In the genomic region with DNA sequence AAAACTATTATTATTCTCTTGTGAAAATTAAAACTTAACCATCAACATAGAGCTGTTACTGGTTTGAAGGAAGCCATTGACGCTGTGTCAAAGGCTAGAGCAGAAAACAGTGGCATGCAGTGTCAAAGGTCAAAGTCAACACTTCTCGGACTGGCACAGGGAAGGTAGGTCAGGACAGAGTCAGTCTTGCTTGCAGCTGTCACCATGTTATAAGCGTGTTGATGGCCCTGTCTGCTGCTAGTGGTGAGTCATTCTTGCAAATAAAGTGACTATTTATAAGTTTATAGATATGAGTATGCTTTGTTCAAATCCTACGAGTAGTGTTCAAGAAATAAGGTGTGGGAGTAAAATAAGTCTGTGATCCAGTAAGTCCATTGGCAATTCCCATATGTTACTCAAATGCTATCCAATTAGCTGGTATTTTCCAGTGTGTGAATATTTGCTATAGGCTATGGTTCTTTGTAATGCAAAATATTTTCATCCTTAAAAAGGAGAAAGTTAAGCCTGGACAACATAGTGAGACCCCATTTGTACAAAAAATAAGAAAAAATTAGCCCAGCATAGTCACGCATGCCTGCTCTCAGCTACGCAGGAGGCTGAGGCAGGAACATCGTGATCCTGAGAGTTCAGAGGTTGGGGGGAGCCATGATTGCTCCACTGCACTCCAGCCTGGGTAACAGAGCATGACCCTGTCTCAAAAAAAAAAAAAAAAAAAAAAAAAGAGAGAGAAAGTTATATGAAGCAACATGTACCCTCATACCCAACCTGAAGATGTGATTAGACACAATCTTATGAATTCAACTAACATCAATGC, we compare ENCODE assay signal across 8 cellular contexts. TPM values are rescaled to one million over a fixed set of nuclear protein-coding genes. Genes with fewer than 3 reads are reported as not detected.
DNase-seq lines count a peak whose midpoint lies in the region; ATAC-seq lines count a peak whose summit lies in the region.

No MANE protein-coding gene starts in this region.

- H3K4me3 ChIP-seq in SJCRH30, result peak overlapping the region; percentile 45
- no peak overlapping the region for H3K4me3 ChIP-seq in HAP-1

- intact Hi-C loops in left colon (cut with DNase I, micrococcal nuclease), result loop anchor here in 1 of 2 donors (5.0 to 10.0 kb wide), 2 partner anchors 155 to 368 kb away; no protein-coding TSS in a partner anchor

- H3K27me3 ChIP-seq in SJCRH30 (no peaks in the 10 kb centered on the region), HAP-1 (ENCODE audit: low read depth) (no peaks in the 10 kb centered on the region)

- peak; percentile 35 for ATAC-seq in HG02840 (IDR thresholded peaks at IDR 0.05; ENCODE audit: low FRiP score, unreplicated experiment)
- peak; percentile 84 for ATAC-seq in left colon

- H3K4me1 ChIP-seq in SJCRH30 (peaks cover 11% of the 10 kb centered on the region), HAP-1 (peaks cover 14% of the 10 kb centered on the region)

- H3K27ac ChIP-seq in SJCRH30, result peak overlapping the region; percentile 72

- peak; percentile 46 for DNase-seq in ELR (ENCODE audit: low read depth)
- DNase-seq in SJCRH30, result peak; percentile 60 to 69
- DNase-seq in left colon, result peak in 1 of 2 donors; percentile 73
- no peak for DNase-seq in KBM-7
- no peak for DNase-seq in NCI-H82 treated with DMSO at 0.1 percent for 48 hours (lab: John Stamatoyannopoulos, UW; ENCODE audit: unreplicated experiment)
- DNase-seq in HAP-1 (ENCODE audit: low spot score in 2 of 2), result no peak
- DNase-seq in central memory CD4-positive, alpha-beta T cell, result no peak

- H3K36me3 ChIP-seq in SJCRH30, result no peaks in the 10 kb centered on the region
- H3K36me3 ChIP-seq in HAP-1 (replicated peaks), result no peaks in the 10 kb centered on the region

- in situ Hi-C loops in KBM-7 (cut with MboI; ENCODE audit: low pct_unique_long_range_greater_than_20kb, low sequenced_read_pairs) (no loop called here), HAP-1 (cut with MboI; ENCODE audit: low sequenced_read_pairs) (loop anchor here (10.0 kb wide), 2 partner anchors 155 to 365 kb away; no protein-coding TSS in a partner anchor)

- H3K9me3 ChIP-seq in SJCRH30 (replicated peaks), result no peaks in the 10 kb centered on the region
- no peaks in the 10 kb centered on the region for H3K9me3 ChIP-seq in HAP-1

RNA-seq across cellular contexts. Expression of gene TINAGL1, which starts 26.3 kb away (rescaled TPM):
- total RNA-seq in SJCRH30 (2014; rRNA removed; shearing (Covaris generic)), result 0.56 and 1.2 TPM in 2 replicates
- 100 to 1,000 TPM; 135 to 139 TPM for total RNA-seq in left colon

Comparison
In these comparisons a context has a peak if more than half of its experiments do, and no peak if none do; other contexts are left out.
1. DNase-seq: peak in ELR (single experiment) and SJCRH30 (2 of 2); none in KBM-7 (single experiment), NCI-H82 treated with DMSO at 0.1 percent for 48 hours (single experiment), HAP-1 (0 of 2) and central memory CD4-positive, alpha-beta T cell (single experiment).
2. RNA of gene TINAGL1, which starts 26.3 kb away (total RNA-seq): 135 to 139 TPM in left colon; 0.56 to 1.2 TPM in SJCRH30; every median in the first group is over 10 times any median in the second.